13 cellular contexts compared by ENCODE assay signal in the genomic region with DNA sequence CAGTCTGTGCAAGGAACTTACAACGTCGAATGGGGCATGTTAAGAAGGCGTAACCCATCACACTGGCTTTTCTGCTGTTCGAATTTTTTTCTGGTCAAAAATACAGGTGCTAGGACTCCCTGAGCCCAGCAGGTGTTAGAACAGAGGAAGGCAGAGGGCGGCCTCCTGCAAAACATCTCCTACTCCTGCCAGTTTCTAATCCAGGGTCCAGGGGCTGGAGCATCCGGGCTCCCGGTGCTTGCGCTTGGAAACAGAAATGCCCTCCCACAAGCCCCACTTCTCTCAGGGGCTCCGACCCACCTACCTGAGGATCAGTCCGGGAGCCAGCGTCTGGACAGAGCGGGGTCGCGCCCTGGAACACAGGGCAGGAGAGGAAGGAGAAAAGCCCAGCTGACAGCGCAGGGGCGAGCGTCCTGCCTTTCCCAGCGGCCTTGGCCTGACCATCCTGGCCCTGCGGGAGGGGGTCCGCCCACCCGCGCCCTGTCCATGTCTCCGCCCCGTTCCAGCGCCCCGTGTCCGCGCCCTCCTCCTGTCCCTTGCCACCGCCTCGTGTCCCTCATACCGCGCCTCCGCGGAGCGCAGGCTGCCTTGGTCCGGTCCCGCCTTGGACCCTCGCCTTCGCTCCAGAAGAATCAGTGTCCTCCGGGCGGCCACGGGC. TPM values are rescaled to one million over a fixed set of nuclear protein-coding genes. Genes with fewer than 3 reads are reported as not detected.
DNase-seq lines count a peak whose midpoint lies in the region; ATAC-seq and TF ChIP-seq lines count a peak whose summit lies in the region.
"Had no signal": no experiment of that assay in that cellular context is flagged by ENCODE, and none has a peak within 500 bp of the region (broad histone marks: within the 10 kb centered on the region; RNA-seq: fewer than 3 reads in every experiment).

No MANE protein-coding gene starts in this region.

- no peak overlapping the region for H2BK12ac ChIP-seq in trophoblast cell (ENCODE audit: low read length)

- H3K14ac ChIP-seq in trophoblast cell (ENCODE audit: low read length) = no peak overlapping the region

- no CpG with 5 or more reads among the region's 42 CpGs for WGBS in trophoblast cell (ENCODE audit: extremely low coverage, insufficient coverage, insufficient read length)

- ATAC-seq in HG03025 (IDR thresholded peaks at IDR 0.05; ENCODE audit: low FRiP score, unreplicated experiment) = no peak

- H3K18ac ChIP-seq in trophoblast cell (ENCODE audit: low read length) = no peak overlapping the region

- no peak overlapping the region for H3K23ac ChIP-seq in trophoblast cell (ENCODE audit: low read length)

- H4K12ac ChIP-seq in trophoblast cell (ENCODE audit: low read depth, low read length) = no peak overlapping the region

- no peak overlapping the region for H3K27ac ChIP-seq in coronary artery
- H3K27ac ChIP-seq in trophoblast cell (ENCODE audit: low read depth, low read length) = no peak overlapping the region

- H2BK120ac ChIP-seq in trophoblast cell (ENCODE audit: insufficient read depth, low read length, poor library complexity) = no peak overlapping the region

- TF ChIP-seq CTCF in coronary artery (IDR thresholded peaks at IDR 0.05) = no peak

- peaks cover 4% of the 10 kb centered on the region for H3K9me3 ChIP-seq in trophoblast cell (ENCODE audit: insufficient read depth, low read depth, low read length)

- H4K91ac ChIP-seq in trophoblast cell (ENCODE audit: low read depth, low read length) = no peak overlapping the region

- no peaks in the 10 kb centered on the region for H3K4me1 ChIP-seq in trophoblast cell (ENCODE audit: control insufficient read depth in 1 of 2, insufficient read depth in 2 of 2, low read length in 2 of 2)

- H3K4ac ChIP-seq in trophoblast cell (ENCODE audit: low read depth, low read length) = no peak overlapping the region

- H3K9ac ChIP-seq in trophoblast cell (ENCODE audit: low read length) = no peak overlapping the region

- H2BK5ac ChIP-seq in trophoblast cell (ENCODE audit: low read depth, low read length, poor library complexity) = no peak overlapping the region

- H3K4me2 ChIP-seq in trophoblast cell (ENCODE audit: low read length) = peak overlapping the region; percentile 76

- no peaks in the 10 kb centered on the region for H3K79me1 ChIP-seq in trophoblast cell (ENCODE audit: low read length)

- peak overlapping the region; percentile 24 for H3K4me3 ChIP-seq in H7 (ENCODE audit: insufficient read depth, low read depth, low read length)
- H3K4me3 ChIP-seq in coronary artery = peak overlapping the region; percentile 34
- H3K4me3 ChIP-seq in trophoblast cell (ENCODE audit: low read depth, low read length) = peak overlapping the region; percentile 47

- no peak overlapping the region for H2AFZ ChIP-seq in trophoblast cell (ENCODE audit: insufficient read depth, low read length, poor library complexity)

- H3K79me2 ChIP-seq in trophoblast cell (ENCODE audit: control insufficient read depth, insufficient read depth, low read length, poor library complexity) = no peaks in the 10 kb centered on the region

- no peak overlapping the region for H4K8ac ChIP-seq in trophoblast cell (ENCODE audit: low read depth, low read length)

- DNase-seq in H7 (peak; percentile 71), coronary artery (ENCODE audit: low spot score) (no peak), islet precursor cell (peak; percentile 53), trophoblast cell (no peak), NCI-H526 (lab: John Stamatoyannopoulos, UW) (no peak), NCI-H1105 (lab: John Stamatoyannopoulos, UW) (no peak), NCI-H1048 (lab: John Stamatoyannopoulos, UW) (no peak)
- DNase-seq: activated CD4-positive, alpha-beta T cell treated with anti-CD3 and anti-CD28 coated beads, Interleukin-2, amount 50 U/mL, for 1 hour; Kasumi-1; kidney; T-helper 9 cell had no signal

- H3K36me3 ChIP-seq in H7 (replicated peaks; ENCODE audit: control insufficient read depth, insufficient read depth, low read length) (no peaks in the 10 kb centered on the region), trophoblast cell (ENCODE audit: control insufficient read depth in 1 of 2, insufficient read depth in 2 of 2, low read length in 2 of 2) (no peaks in the 10 kb centered on the region)

- H3K27me3 ChIP-seq in H7 (ENCODE audit: control insufficient read depth, insufficient read depth, low read length) (peaks cover 10% of the 10 kb centered on the region; the same call in 1 of the 2 replicates), trophoblast cell (ENCODE audit: insufficient read depth, low read length) (no peaks in the 10 kb centered on the region)

- H2AK5ac ChIP-seq in trophoblast cell (ENCODE audit: low read length) = no peak overlapping the region

RNA-seq across cellular contexts. Expression of a gene that starts 14.8 kb away (rescaled TPM):
- total RNA-seq in H7 (2014; rRNA removed; shearing (Covaris generic)) = not detected in 2 replicates
- polyA plus RNA-seq in trophoblast cell (2013) = not detected in 2 replicates
- total RNA-seq: kidney had no signal
- polyA plus RNA-seq: H1 had no signal

RNA-seq across cellular contexts. Expression of a gene that starts 23.2 kb away (rescaled TPM):
- total RNA-seq in H7 (2014; rRNA removed; shearing (Covaris generic)) = not detected in 2 replicates
- polyA plus RNA-seq in trophoblast cell (2013) = 0.07 TPM in 1 of 2 replicates, not detected in the other
- total RNA-seq: H1 had no signal
- polyA plus RNA-seq: H1 had no signal

Comparison
In these comparisons a context has a peak if more than half of its experiments do, and no peak if none do; other contexts are left out.
1. DNase-seq: peak in H7 (single experiment) and islet precursor cell (single experiment); none in coronary artery (single experiment), trophoblast cell (0 of 2), NCI-H526 (0 of 2), NCI-H1105 (single experiment) and NCI-H1048 (single experiment).
2. Peak in every context shown above with its lines, with median percentiles within 50 percentile points of each other: H3K4me3 ChIP-seq.